1 cellular context compared by ENCODE assay signal in the genomic region with DNA sequence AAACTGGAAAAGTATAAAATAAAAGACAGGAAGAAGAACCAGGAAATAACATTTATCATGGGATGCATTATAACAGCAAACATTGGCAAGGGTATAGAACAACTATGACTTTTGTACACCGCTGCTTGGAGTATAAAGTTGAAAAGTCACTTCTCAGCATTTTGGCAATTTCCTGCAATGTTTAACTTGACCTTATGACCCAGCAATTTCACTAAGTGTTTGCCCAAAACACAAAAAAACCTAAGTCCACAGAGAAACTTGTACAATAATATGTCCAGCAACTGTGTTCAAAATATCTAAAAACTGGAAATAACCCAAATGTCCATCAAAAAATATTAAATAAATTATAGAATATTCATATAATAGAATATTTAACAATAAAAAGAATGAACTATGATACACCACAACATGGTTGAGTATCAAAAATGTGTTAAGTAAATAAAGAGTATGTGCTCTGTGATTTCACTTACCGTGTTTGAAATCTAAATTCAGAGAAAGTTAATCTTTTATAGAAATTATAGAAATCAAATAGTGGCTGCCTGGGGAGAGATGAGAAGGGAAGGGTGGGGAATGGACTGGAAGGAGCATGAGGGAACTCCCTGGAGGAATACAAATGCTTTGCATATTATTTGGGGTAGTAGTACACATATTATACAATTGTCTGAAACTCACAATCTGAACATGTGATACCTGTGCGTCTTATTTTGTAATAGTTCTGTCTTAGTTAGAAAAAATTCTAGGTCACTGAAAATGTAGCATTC.
TF ChIP-seq lines count a peak whose summit lies in the region.

No MANE protein-coding gene starts in this region.

TF ChIP-seq in HepG2, 621 proteins besides CTCF, POLR2A, EP300 and RAD21 (continued from another document and continues in another):
- no peak for TF ChIP-seq ZBTB1 (CRISPR knock-in tag; IDR thresholded peaks at IDR 0.05; ENCODE audit: borderline replicate concordance)
- TF ChIP-seq MED1 (CRISPR knock-in tag; IDR thresholded peaks at IDR 0.05), result peak; percentile 92
- TF ChIP-seq, protein P1, sequence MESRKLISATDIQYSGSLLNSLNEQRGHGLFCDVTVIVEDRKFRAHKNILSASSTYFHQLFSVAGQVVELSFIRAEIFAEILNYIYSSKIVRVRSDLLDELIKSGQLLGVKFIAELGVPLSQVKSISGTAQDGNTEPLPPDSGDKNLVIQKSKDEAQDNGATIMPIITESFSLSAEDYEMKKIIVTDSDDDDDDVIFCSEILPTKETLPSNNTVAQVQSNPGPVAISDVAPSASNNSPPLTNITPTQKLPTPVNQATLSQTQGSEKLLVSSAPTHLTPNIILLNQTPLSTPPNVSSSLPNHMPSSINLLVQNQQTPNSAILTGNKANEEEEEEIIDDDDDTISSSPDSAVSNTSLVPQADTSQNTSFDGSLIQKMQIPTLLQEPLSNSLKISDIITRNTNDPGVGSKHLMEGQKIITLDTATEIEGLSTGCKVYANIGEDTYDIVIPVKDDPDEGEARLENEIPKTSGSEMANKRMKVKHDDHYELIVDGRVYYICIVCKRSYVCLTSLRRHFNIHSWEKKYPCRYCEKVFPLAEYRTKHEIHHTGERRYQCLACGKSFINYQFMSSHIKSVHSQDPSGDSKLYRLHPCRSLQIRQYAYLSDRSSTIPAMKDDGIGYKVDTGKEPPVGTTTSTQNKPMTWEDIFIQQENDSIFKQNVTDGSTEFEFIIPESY (CRISPR knock-in tag; IDR thresholded peaks at IDR 0.05), result no peak
- no peak for TF ChIP-seq ETV6 (CRISPR knock-in tag; conservative IDR thresholded peaks at IDR 0.05)
- TF ChIP-seq, protein P2, sequence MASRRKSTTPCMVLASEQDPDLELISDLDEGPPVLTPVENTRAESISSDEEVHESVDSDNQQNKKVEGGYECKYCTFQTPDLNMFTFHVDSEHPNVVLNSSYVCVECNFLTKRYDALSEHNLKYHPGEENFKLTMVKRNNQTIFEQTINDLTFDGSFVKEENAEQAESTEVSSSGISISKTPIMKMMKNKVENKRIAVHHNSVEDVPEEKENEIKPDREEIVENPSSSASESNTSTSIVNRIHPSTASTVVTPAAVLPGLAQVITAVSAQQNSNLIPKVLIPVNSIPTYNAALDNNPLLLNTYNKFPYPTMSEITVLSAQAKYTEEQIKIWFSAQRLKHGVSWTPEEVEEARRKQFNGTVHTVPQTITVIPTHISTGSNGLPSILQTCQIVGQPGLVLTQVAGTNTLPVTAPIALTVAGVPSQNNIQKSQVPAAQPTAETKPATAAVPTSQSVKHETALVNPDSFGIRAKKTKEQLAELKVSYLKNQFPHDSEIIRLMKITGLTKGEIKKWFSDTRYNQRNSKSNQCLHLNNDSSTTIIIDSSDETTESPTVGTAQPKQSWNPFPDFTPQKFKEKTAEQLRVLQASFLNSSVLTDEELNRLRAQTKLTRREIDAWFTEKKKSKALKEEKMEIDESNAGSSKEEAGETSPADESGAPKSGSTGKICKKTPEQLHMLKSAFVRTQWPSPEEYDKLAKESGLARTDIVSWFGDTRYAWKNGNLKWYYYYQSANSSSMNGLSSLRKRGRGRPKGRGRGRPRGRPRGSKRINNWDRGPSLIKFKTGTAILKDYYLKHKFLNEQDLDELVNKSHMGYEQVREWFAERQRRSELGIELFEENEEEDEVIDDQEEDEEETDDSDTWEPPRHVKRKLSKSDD (CRISPR knock-in tag; IDR thresholded peaks at IDR 0.05; ENCODE audit: low read depth), result no peak
- TF ChIP-seq PITX1 (CRISPR knock-in tag; IDR thresholded peaks at IDR 0.05), result peak; percentile 63; the same call in 1 of the 2 replicates
- TF ChIP-seq SIN3B (IDR thresholded peaks at IDR 0.05; ENCODE audit: low read length), result no peak
- TF ChIP-seq ZNF761 (CRISPR knock-in tag; conservative IDR thresholded peaks at IDR 0.05), result no peak
- TF ChIP-seq, protein P3, sequence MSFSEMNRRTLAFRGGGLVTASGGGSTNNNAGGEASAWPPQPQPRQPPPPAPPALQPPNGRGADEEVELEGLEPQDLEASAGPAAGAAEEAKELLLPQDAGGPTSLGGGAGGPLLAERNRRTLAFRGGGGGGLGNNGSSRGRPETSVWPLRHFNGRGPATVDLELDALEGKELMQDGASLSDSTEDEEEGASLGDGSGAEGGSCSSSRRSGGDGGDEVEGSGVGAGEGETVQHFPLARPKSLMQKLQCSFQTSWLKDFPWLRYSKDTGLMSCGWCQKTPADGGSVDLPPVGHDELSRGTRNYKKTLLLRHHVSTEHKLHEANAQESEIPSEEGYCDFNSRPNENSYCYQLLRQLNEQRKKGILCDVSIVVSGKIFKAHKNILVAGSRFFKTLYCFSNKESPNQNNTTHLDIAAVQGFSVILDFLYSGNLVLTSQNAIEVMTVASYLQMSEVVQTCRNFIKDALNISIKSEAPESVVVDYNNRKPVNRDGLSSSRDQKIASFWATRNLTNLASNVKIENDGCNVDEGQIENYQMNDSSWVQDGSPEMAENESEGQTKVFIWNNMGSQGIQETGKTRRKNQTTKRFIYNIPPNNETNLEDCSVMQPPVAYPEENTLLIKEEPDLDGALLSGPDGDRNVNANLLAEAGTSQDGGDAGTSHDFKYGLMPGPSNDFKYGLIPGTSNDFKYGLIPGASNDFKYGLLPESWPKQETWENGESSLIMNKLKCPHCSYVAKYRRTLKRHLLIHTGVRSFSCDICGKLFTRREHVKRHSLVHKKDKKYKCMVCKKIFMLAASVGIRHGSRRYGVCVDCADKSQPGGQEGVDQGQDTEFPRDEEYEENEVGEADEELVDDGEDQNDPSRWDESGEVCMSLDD (CRISPR knock-in tag; IDR thresholded peaks at IDR 0.05; ENCODE audit: borderline replicate concordance), result no peak
- TF ChIP-seq ZNF644 (CRISPR knock-in tag; IDR thresholded peaks at IDR 0.05; ENCODE audit: low read depth), result 0 out of 2 replicates have a peak, but pooled peaks have one; percentile 34
- peak; percentile 50; the same call in 1 of the 2 replicates for TF ChIP-seq ZNF12 (CRISPR knock-in tag; IDR thresholded peaks at IDR 0.05)
- TF ChIP-seq ZNF549 (CRISPR knock-in tag; IDR thresholded peaks at IDR 0.05), result no peak
- no peak for TF ChIP-seq ZNF550 (CRISPR knock-in tag; IDR thresholded peaks at IDR 0.05; ENCODE audit: borderline replicate concordance)
- peak; percentile 45; the same call in 1 of the 2 replicates for TF ChIP-seq CEBPB (IDR thresholded peaks at IDR 0.05; ENCODE audit: borderline replicate concordance, low read depth, low read length)
- TF ChIP-seq ZNF121 (CRISPR knock-in tag; IDR thresholded peaks at IDR 0.05), result no peak
- TF ChIP-seq PRMT3 (CRISPR knock-in tag; IDR thresholded peaks at IDR 0.05; ENCODE audit: borderline replicate concordance, low read depth), result no peak
- TF ChIP-seq, protein P4, sequence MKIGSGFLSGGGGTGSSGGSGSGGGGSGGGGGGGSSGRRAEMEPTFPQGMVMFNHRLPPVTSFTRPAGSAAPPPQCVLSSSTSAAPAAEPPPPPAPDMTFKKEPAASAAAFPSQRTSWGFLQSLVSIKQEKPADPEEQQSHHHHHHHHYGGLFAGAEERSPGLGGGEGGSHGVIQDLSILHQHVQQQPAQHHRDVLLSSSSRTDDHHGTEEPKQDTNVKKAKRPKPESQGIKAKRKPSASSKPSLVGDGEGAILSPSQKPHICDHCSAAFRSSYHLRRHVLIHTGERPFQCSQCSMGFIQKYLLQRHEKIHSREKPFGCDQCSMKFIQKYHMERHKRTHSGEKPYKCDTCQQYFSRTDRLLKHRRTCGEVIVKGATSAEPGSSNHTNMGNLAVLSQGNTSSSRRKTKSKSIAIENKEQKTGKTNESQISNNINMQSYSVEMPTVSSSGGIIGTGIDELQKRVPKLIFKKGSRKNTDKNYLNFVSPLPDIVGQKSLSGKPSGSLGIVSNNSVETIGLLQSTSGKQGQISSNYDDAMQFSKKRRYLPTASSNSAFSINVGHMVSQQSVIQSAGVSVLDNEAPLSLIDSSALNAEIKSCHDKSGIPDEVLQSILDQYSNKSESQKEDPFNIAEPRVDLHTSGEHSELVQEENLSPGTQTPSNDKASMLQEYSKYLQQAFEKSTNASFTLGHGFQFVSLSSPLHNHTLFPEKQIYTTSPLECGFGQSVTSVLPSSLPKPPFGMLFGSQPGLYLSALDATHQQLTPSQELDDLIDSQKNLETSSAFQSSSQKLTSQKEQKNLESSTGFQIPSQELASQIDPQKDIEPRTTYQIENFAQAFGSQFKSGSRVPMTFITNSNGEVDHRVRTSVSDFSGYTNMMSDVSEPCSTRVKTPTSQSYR (CRISPR knock-in tag; IDR thresholded peaks at IDR 0.05; ENCODE audit: borderline replicate concordance), result no peak
- TF ChIP-seq TAF1 (CRISPR knock-in tag; IDR thresholded peaks at IDR 0.05), result no peak
- no peak for TF ChIP-seq ARNT (IDR thresholded peaks at IDR 0.05)
- no peak for TF ChIP-seq ZNF75D (CRISPR knock-in tag; IDR thresholded peaks at IDR 0.05; ENCODE audit: borderline replicate concordance)
- no peak for TF ChIP-seq ZNF7 (CRISPR knock-in tag; IDR thresholded peaks at IDR 0.05)
- TF ChIP-seq, protein P5, sequence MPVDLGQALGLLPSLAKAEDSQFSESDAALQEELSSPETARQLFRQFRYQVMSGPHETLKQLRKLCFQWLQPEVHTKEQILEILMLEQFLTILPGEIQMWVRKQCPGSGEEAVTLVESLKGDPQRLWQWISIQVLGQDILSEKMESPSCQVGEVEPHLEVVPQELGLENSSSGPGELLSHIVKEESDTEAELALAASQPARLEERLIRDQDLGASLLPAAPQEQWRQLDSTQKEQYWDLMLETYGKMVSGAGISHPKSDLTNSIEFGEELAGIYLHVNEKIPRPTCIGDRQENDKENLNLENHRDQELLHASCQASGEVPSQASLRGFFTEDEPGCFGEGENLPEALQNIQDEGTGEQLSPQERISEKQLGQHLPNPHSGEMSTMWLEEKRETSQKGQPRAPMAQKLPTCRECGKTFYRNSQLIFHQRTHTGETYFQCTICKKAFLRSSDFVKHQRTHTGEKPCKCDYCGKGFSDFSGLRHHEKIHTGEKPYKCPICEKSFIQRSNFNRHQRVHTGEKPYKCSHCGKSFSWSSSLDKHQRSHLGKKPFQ (CRISPR knock-in tag; IDR thresholded peaks at IDR 0.05; ENCODE audit: insufficient replicate concordance), result peak; percentile 37
- TF ChIP-seq ZNF44 (CRISPR knock-in tag; IDR thresholded peaks at IDR 0.05), result no peak
- no peak for TF ChIP-seq ZNF720 (CRISPR knock-in tag; IDR thresholded peaks at IDR 0.05)
- TF ChIP-seq KDM3A (CRISPR knock-in tag; IDR thresholded peaks at IDR 0.05; ENCODE audit: low read depth), result no peak
- TF ChIP-seq KMT2A (CRISPR knock-in tag; IDR thresholded peaks at IDR 0.05), result peak; percentile 20; the same call in 1 of the 2 replicates
- no peak for TF ChIP-seq XRCC5 (optimal IDR thresholded peaks at IDR 0.05; ENCODE audit: low read length)
- TF ChIP-seq CENPX (CRISPR knock-in tag; IDR thresholded peaks at IDR 0.05), result no peak
- no peak for TF ChIP-seq NPAS2 (CRISPR knock-in tag; IDR thresholded peaks at IDR 0.05; ENCODE audit: borderline replicate concordance)
- TF ChIP-seq, protein P6, sequence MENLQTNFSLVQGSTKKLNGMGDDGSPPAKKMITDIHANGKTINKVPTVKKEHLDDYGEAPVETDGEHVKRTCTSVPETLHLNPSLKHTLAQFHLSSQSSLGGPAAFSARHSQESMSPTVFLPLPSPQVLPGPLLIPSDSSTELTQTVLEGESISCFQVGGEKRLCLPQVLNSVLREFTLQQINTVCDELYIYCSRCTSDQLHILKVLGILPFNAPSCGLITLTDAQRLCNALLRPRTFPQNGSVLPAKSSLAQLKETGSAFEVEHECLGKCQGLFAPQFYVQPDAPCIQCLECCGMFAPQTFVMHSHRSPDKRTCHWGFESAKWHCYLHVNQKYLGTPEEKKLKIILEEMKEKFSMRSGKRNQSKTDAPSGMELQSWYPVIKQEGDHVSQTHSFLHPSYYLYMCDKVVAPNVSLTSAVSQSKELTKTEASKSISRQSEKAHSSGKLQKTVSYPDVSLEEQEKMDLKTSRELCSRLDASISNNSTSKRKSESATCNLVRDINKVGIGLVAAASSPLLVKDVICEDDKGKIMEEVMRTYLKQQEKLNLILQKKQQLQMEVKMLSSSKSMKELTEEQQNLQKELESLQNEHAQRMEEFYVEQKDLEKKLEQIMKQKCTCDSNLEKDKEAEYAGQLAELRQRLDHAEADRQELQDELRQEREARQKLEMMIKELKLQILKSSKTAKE (CRISPR knock-in tag; IDR thresholded peaks at IDR 0.05; ENCODE audit: borderline replicate concordance), result no peak
- no peak; the same call in 1 of the 2 replicates for TF ChIP-seq KDM5A (IDR thresholded peaks at IDR 0.05; ENCODE audit: borderline replicate concordance, low read length)
- 0 out of 2 replicates have a peak, but pooled peaks have one; percentile 1 for TF ChIP-seq ZNF772 (CRISPR knock-in tag; IDR thresholded peaks at IDR 0.05)
- no peak for TF ChIP-seq ZNF724P (CRISPR knock-in tag; IDR thresholded peaks at IDR 0.05; ENCODE audit: borderline replicate concordance)
- TF ChIP-seq ZNF256 (CRISPR knock-in tag; conservative IDR thresholded peaks at IDR 0.05), result no peak
- no peak for TF ChIP-seq KLF11 (CRISPR knock-in tag; IDR thresholded peaks at IDR 0.05)
- no peak for TF ChIP-seq YY1 (IDR thresholded peaks at IDR 0.05; ENCODE audit: insufficient read depth, insufficient replicate concordance, low read depth, low read length)
- peak; percentile 80 for TF ChIP-seq CEBPG (CRISPR knock-in tag; IDR thresholded peaks at IDR 0.05)
- no peak for TF ChIP-seq ZNF879 (CRISPR knock-in tag; IDR thresholded peaks at IDR 0.05)
- no peak for TF ChIP-seq ATF7 (IDR thresholded peaks at IDR 0.05)
- no peak for TF ChIP-seq ATF7 (CRISPR knock-in tag; IDR thresholded peaks at IDR 0.05)
- TF ChIP-seq, protein P7, sequence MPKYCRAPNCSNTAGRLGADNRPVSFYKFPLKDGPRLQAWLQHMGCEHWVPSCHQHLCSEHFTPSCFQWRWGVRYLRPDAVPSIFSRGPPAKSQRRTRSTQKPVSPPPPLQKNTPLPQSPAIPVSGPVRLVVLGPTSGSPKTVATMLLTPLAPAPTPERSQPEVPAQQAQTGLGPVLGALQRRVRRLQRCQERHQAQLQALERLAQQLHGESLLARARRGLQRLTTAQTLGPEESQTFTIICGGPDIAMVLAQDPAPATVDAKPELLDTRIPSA (CRISPR knock-in tag; IDR thresholded peaks at IDR 0.05; ENCODE audit: borderline replicate concordance), result no peak
- no peak for TF ChIP-seq CBX5 (CRISPR knock-in tag; IDR thresholded peaks at IDR 0.05; ENCODE audit: borderline replicate concordance)
- TF ChIP-seq, protein P8, sequence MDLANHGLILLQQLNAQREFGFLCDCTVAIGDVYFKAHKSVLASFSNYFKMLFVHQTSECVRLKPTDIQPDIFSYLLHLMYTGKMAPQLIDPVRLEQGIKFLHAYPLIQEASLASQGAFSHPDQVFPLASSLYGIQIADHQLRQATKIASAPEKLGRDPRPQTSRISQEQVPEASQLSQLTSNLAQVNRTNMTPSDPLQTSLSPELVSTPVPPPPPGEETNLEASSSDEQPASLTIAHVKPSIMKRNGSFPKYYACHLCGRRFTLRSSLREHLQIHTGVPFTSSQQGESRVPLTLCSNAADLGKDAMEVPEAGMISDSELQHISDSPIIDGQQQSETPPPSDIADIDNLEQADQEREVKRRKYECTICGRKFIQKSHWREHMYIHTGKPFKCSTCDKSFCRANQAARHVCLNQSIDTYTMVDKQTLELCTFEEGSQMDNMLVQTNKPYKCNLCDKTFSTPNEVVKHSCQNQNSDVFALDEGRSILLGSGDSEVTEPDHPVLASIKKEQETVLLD (CRISPR knock-in tag; IDR thresholded peaks at IDR 0.05; ENCODE audit: low read depth), result no peak
- TF ChIP-seq, protein P9, sequence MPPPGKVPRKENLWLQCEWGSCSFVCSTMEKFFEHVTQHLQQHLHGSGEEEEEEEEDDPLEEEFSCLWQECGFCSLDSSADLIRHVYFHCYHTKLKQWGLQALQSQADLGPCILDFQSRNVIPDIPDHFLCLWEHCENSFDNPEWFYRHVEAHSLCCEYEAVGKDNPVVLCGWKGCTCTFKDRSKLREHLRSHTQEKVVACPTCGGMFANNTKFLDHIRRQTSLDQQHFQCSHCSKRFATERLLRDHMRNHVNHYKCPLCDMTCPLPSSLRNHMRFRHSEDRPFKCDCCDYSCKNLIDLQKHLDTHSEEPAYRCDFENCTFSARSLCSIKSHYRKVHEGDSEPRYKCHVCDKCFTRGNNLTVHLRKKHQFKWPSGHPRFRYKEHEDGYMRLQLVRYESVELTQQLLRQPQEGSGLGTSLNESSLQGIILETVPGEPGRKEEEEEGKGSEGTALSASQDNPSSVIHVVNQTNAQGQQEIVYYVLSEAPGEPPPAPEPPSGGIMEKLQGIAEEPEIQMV (CRISPR knock-in tag; IDR thresholded peaks at IDR 0.05; ENCODE audit: low read depth), result no peak
